14 cellular contexts compared by ENCODE assay signal in the genomic region with DNA sequence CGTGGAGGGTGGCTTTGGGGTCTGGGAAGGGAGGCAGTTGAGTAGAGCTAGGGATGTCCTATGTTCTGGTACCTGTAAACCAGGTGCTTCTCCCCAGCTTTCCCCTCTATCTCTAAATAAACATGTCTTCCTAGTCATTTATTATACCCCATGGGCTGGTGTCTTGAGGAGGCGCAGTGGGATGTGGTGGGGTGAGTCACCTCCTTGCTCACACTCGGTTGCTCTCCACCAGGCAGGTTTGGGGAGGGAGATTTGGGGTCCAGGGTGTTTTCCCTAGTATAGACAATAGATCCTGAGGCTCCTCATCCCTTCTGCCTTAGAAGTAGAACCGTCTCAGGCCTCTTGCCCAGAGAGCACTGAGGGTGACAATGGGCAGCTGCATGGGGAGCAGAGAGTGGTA. TPM values are rescaled to one million over a fixed set of nuclear protein-coding genes. Genes with fewer than 3 reads are reported as not detected.
A peak's percentile ranks its signal among the peaks of the same experiment; 100 is the strongest.
DNase-seq lines count a peak whose midpoint lies in the region; ATAC-seq lines count a peak whose summit lies in the region.
"Had no signal": no experiment of that assay in that cellular context is flagged by ENCODE, and none has a peak within 500 bp of the region (broad histone marks: within the 10 kb centered on the region; RNA-seq: fewer than 3 reads in every experiment).

No MANE protein-coding gene starts in this region.

- in situ Hi-C loops in HAP-1 (cut with MboI; ENCODE audit: low sequenced_read_pairs) = no loop called here

- ATAC-seq in stimulated activated effector memory CD8-positive, alpha-beta T cell treated with anti-CD3 and anti-CD28 coated beads, Interleukin-12 subunit alpha, Interleukin-12 subunit beta, amount 100 ng/mL, for 72 hours = peak; percentile 69
- ATAC-seq: gastrocnemius medialis, left cardiac atrium, WTC11 had no signal

- no peaks in the 10 kb centered on the region for H3K27me3 Mint-ChIP-seq in T-helper 2 cell treated with Interferon-gamma antibody and Interleukin-4, amounts not matched to agents 5 μg/mL and 100 μg/mL, for 36 hours (ENCODE audit: low read depth)
- H3K27me3 Mint-ChIP-seq in immature natural killer cell (ENCODE audit: low read depth in 3 of 3) = peaks cover 11 to 25% (median 20%) of the 10 kb centered on the region in 3 donors

- H3K27ac Mint-ChIP-seq in T-helper 2 cell treated with Interferon-gamma antibody and Interleukin-4, amounts not matched to agents 5 μg/mL and 100 μg/mL, for 36 hours = peak overlapping the region; percentile 81
- H3K27ac Mint-ChIP-seq in immature natural killer cell = peak overlapping the region; percentile 92 to 98 (median 97)
- H3K27ac Mint-ChIP-seq in stimulated activated effector memory CD8-positive, alpha-beta T cell treated with anti-CD3 and anti-CD28 coated beads, Interleukin-12 subunit alpha, Interleukin-12 subunit beta, amount 100 ng/mL, for 72 hours = peak overlapping the region; percentile 92
- H3K27ac Mint-ChIP-seq: WTC11 had no signal

- H3K4me1 Mint-ChIP-seq in T-helper 2 cell treated with Interferon-gamma antibody and Interleukin-4, amounts not matched to agents 5 μg/mL and 100 μg/mL, for 36 hours (ENCODE audit: low read depth) = peaks cover 75% of the 10 kb centered on the region
- peaks cover 88 to 91% of the 10 kb centered on the region in 2 donors for H3K4me1 Mint-ChIP-seq in immature natural killer cell
- H3K4me1 Mint-ChIP-seq in stimulated activated effector memory CD8-positive, alpha-beta T cell treated with anti-CD3 and anti-CD28 coated beads, Interleukin-12 subunit alpha, Interleukin-12 subunit beta, amount 100 ng/mL, for 72 hours = peaks cover 78% of the 10 kb centered on the region

- no peaks in the 10 kb centered on the region for H3K9me3 ChIP-seq in HAP-1
- H3K9me3 ChIP-seq: gastrocnemius medialis had no signal

- no peaks in the 10 kb centered on the region for H3K27me3 ChIP-seq in HAP-1 (ENCODE audit: low read depth)
- H3K27me3 ChIP-seq: gastrocnemius medialis had no signal

- peak overlapping the region; percentile 89 for H3K4me3 Mint-ChIP-seq in T-helper 2 cell treated with Interferon-gamma antibody and Interleukin-4, amounts not matched to agents 5 μg/mL and 100 μg/mL, for 36 hours
- peak overlapping the region; percentile 72 to 96 (median 92) for H3K4me3 Mint-ChIP-seq in immature natural killer cell
- peak overlapping the region; percentile 77 for H3K4me3 Mint-ChIP-seq in stimulated activated effector memory CD8-positive, alpha-beta T cell treated with anti-CD3 and anti-CD28 coated beads, Interleukin-12 subunit alpha, Interleukin-12 subunit beta, amount 100 ng/mL, for 72 hours
- H3K4me3 Mint-ChIP-seq: WTC11 had no signal

- peaks cover 82% of the 10 kb centered on the region for H3K36me3 Mint-ChIP-seq in T-helper 2 cell treated with Interferon-gamma antibody and Interleukin-4, amounts not matched to agents 5 μg/mL and 100 μg/mL, for 36 hours (ENCODE audit: low read depth)
- H3K36me3 Mint-ChIP-seq in immature natural killer cell = peaks cover 12 to 31% (median 16%) of the 10 kb centered on the region in 3 donors
- H3K36me3 Mint-ChIP-seq in stimulated activated effector memory CD8-positive, alpha-beta T cell treated with anti-CD3 and anti-CD28 coated beads, Interleukin-12 subunit alpha, Interleukin-12 subunit beta, amount 100 ng/mL, for 72 hours = peaks cover 100% of the 10 kb centered on the region
- H3K36me3 Mint-ChIP-seq: WTC11 had no signal

- no peaks in the 10 kb centered on the region for H3K36me3 ChIP-seq in HAP-1 (replicated peaks)
- H3K36me3 ChIP-seq: gastrocnemius medialis had no signal

- H3K4me1 ChIP-seq in HAP-1 = no peaks in the 10 kb centered on the region
- H3K4me1 ChIP-seq: gastrocnemius medialis had no signal

- no peak overlapping the region for H3K4me3 ChIP-seq in HAP-1
- H3K4me3 ChIP-seq: gastrocnemius medialis had no signal

- no peaks in the 10 kb centered on the region for H3K9me3 Mint-ChIP-seq in T-helper 2 cell treated with Interferon-gamma antibody and Interleukin-4, amounts not matched to agents 5 μg/mL and 100 μg/mL, for 36 hours
- H3K9me3 Mint-ChIP-seq in immature natural killer cell = peaks cover 0 to 6% (median 0%) of the 10 kb centered on the region in 6 donors
- H3K9me3 Mint-ChIP-seq in stimulated activated effector memory CD8-positive, alpha-beta T cell treated with anti-CD3 and anti-CD28 coated beads, Interleukin-12 subunit alpha, Interleukin-12 subunit beta, amount 100 ng/mL, for 72 hours = no peaks in the 10 kb centered on the region
- H3K9me3 Mint-ChIP-seq: WTC11 had no signal

- DNase-seq in T-helper 2 cell treated with Interferon-gamma antibody and Interleukin-4, amounts not matched to agents 5 μg/mL and 100 μg/mL, for 36 hours (ENCODE audit: low spot score) = peak; percentile 55
- DNase-seq in activated T-cell treated with anti-CD3 and anti-CD28 coated beads for 4 hours = peak; percentile 52
- DNase-seq in immature natural killer cell = peak in 2 of 3 donors; percentile 23 to 24
- DNase-seq in stimulated activated effector memory CD8-positive, alpha-beta T cell treated with anti-CD3 and anti-CD28 coated beads, Interleukin-12 subunit alpha, Interleukin-12 subunit beta, amount 100 ng/mL, for 72 hours (ENCODE audit: low spot score in 2 of 2) = no peak
- no peak for DNase-seq in 8988T
- DNase-seq in HAP-1 (ENCODE audit: low spot score in 2 of 2) = no peak
- no peak for DNase-seq in NCI-H748 (lab: John Stamatoyannopoulos, UW; ENCODE audit: unreplicated experiment)
- DNase-seq: gastrocnemius medialis, GOT3, left cardiac atrium, NCI-H1105, NCI-H524 treated with DMSO at 0.1 percent for 48 hours, Right ventricle myocardium superior had no signal

RNA-seq across cellular contexts. Expression of gene PSD4, which starts 5.1 kb away (rescaled TPM):
- polyA plus RNA-seq in immature natural killer cell = 10 to 100 TPM; 17.0 to 72.3 (median 20.6) TPM

RNA-seq across cellular contexts. Expression of gene IL1RN, which starts 51.5 kb away (rescaled TPM):
- polyA plus RNA-seq in immature natural killer cell = 1 to 10 TPM in 2 of 3 donors, under 1 TPM in 1; 0.44 to 2.3 (median 1.9) TPM

Comparison
In these comparisons a context has a peak if more than half of its experiments do, and no peak if none do; other contexts are left out.
1. DNase-seq: peak in T-helper 2 cell treated with Interferon-gamma antibody and Interleukin-4, amounts not matched to agents 5 μg/mL and 100 μg/mL, for 36 hours (single experiment), activated T-cell treated with anti-CD3 and anti-CD28 coated beads for 4 hours (single experiment) and immature natural killer cell (2 of 3); none in stimulated activated effector memory CD8-positive, alpha-beta T cell treated with anti-CD3 and anti-CD28 coated beads, Interleukin-12 subunit alpha, Interleukin-12 subunit beta, amount 100 ng/mL, for 72 hours (0 of 2), 8988T (single experiment), HAP-1 (0 of 2) and NCI-H748 (single experiment).
2. Peak in every context shown above with its lines, with median percentiles within 50 percentile points of each other: H3K27ac Mint-ChIP-seq and H3K4me3 Mint-ChIP-seq.